23 cellular contexts compared by ENCODE assay signal in the genomic region with DNA sequence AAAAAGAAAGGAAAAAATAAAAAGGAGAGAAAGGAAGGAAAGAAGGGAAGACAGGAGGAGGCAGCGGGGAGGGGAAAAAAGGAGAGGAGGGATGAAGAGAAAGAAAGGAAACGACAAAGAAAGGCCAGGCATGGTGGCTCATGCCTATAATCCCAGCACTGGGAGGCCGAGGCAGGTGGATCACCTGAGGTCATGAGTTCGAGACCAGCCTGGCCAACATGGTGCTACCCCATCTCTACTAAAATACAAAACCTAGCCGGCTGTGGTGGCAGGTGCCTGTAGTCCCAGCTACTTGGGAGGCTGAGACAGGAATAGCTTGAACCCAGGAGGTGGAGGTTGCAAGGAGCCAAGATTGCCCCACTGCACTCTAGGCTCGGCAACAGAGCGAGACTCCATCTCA. TPM values are rescaled to one million over a fixed set of nuclear protein-coding genes. Genes with fewer than 3 reads are reported as not detected.
DNase-seq lines count a peak whose midpoint lies in the region; ATAC-seq and TF ChIP-seq lines count a peak whose summit lies in the region.
"Had no signal": no experiment of that assay in that cellular context is flagged by ENCODE, and none has a peak within 500 bp of the region (broad histone marks: within the 10 kb centered on the region; RNA-seq: fewer than 3 reads in every experiment).

No MANE protein-coding gene starts in this region.

- no peak overlapping the region for H3K9ac ChIP-seq in endodermal cell (ENCODE audit: extremely low read depth, low read length, poor library complexity, severe bottlenecking)
- H3K9ac ChIP-seq: BLaER1 treated with 17β-estradiol and CSF1 and Interleukin-3, amounts not matched to agents 10 nM and 100 nM had no signal

- no peaks in the 10 kb centered on the region for H3K4me1 ChIP-seq in endodermal cell (ENCODE audit: control insufficient read depth, insufficient read depth, low read length)
- H3K4me1 ChIP-seq in upper lobe of right lung: peaks cover 9% of the 10 kb centered on the region

- POLR2A ChIA-PET in CD4-positive, alpha-beta T cell (lab: Charles Lee): no interaction called here

- H3K4me3 Mint-ChIP-seq in CD4-positive, alpha-beta T cell: no peak overlapping the region
- H3K4me3 Mint-ChIP-seq in endodermal cell: no peak overlapping the region
- no peak overlapping the region for H3K4me3 Mint-ChIP-seq in activated naive CD4-positive, alpha-beta T cell treated with anti-CD3 and anti-CD28 coated beads, Interleukin-2, amount 10 ng/mL, durations not matched to agents 7 days and 5 days
- H3K4me3 Mint-ChIP-seq: CD14-positive monocyte; CD4-positive, alpha-beta memory T cell; GM23338; H9 had no signal

- intact Hi-C loops in CD4-positive, alpha-beta T cell (cut with DNase I, micrococcal nuclease): no loop called here
- intact Hi-C loops in upper lobe of right lung (cut with DNase I): no loop called here
- intact Hi-C loops in Right ventricle myocardium inferior (cut with DNase I): no loop called here

- H3K4me1 Mint-ChIP-seq in CD4-positive, alpha-beta T cell (ENCODE audit: low read depth): peaks cover 13% of the 10 kb centered on the region
- H3K4me1 Mint-ChIP-seq in endodermal cell: no peaks in the 10 kb centered on the region
- peaks cover 8% of the 10 kb centered on the region for H3K4me1 Mint-ChIP-seq in activated naive CD4-positive, alpha-beta T cell treated with anti-CD3 and anti-CD28 coated beads, Interleukin-2, amount 10 ng/mL, durations not matched to agents 7 days and 5 days

- H3K27me3 ChIP-seq in CD4-positive, alpha-beta T cell (ENCODE audit: control insufficient read depth, insufficient read depth, low read length): no peaks in the 10 kb centered on the region
- H3K27me3 ChIP-seq in endodermal cell (ENCODE audit: control insufficient read depth, insufficient read depth, low read length, poor library complexity, severe bottlenecking): no peaks in the 10 kb centered on the region
- H3K27me3 ChIP-seq in upper lobe of right lung: no peaks in the 10 kb centered on the region
- H3K27me3 ChIP-seq: BE2C; BLaER1 treated with 17β-estradiol and CSF1 and Interleukin-3, amounts not matched to agents 10 nM and 100 nM had no signal

- no peaks in the 10 kb centered on the region for H3K9me3 ChIP-seq in CD4-positive, alpha-beta T cell (ENCODE audit: control insufficient read depth, low read length)
- H3K9me3 ChIP-seq in endodermal cell (ENCODE audit: control insufficient read depth, low read length) (no peaks in the 10 kb centered on the region), upper lobe of right lung (no peaks in the 10 kb centered on the region)
- H3K9me3 ChIP-seq: A549, BE2C had no signal

- no peak overlapping the region for H3K4me3 ChIP-seq in endodermal cell (ENCODE audit: low read length)
- no peak overlapping the region for H3K4me3 ChIP-seq in upper lobe of right lung
- H3K4me3 ChIP-seq: A549; BLaER1 treated with 17β-estradiol and CSF1 and Interleukin-3, amounts not matched to agents 10 nM and 100 nM; GM23338 had no signal

- H3K36me3 ChIP-seq in endodermal cell (ENCODE audit: control insufficient read depth, insufficient read depth, low read length) (peaks cover 9% of the 10 kb centered on the region), upper lobe of right lung (no peaks in the 10 kb centered on the region)

- no peak for ATAC-seq in CD4-positive, alpha-beta T cell (ENCODE audit: poor library complexity)
- ATAC-seq in upper lobe of right lung (no peak), Right ventricle myocardium inferior (no peak)
- ATAC-seq: A549, GM23338, HCT116 had no signal

- CTCF ChIA-PET in CD4-positive, alpha-beta T cell (lab: Charles Lee): no interaction called here
- CTCF ChIA-PET in activated naive CD4-positive, alpha-beta T cell treated with anti-CD3 and anti-CD28 coated beads, Interleukin-2, amount 10 ng/mL, durations not matched to agents 7 days and 5 days (lab: Charles Lee): interaction anchor here (1.0 kb wide), 1 partner anchor 129 kb away, joined by 4 read pairs; no protein-coding TSS in a partner anchor

- no peak for TF ChIP-seq CTCF in CD4-positive, alpha-beta T cell (IDR thresholded peaks at IDR 0.05)
- no peak for TF ChIP-seq CTCF in endodermal cell (conservative IDR thresholded peaks at IDR 0.05)
- TF ChIP-seq CTCF in upper lobe of right lung (IDR thresholded peaks at IDR 0.05): no peak

- H3K27ac Mint-ChIP-seq in CD4-positive, alpha-beta T cell: peak overlapping the region; percentile 30
- no peak overlapping the region for H3K27ac Mint-ChIP-seq in endodermal cell
- H3K27ac Mint-ChIP-seq in activated naive CD4-positive, alpha-beta T cell treated with anti-CD3 and anti-CD28 coated beads, Interleukin-2, amount 10 ng/mL, durations not matched to agents 7 days and 5 days: no peak overlapping the region

- H3K27me3 Mint-ChIP-seq in CD4-positive, alpha-beta T cell: no peaks in the 10 kb centered on the region
- H3K27me3 Mint-ChIP-seq in endodermal cell (ENCODE audit: insufficient read depth): no peaks in the 10 kb centered on the region
- H3K27me3 Mint-ChIP-seq in activated naive CD4-positive, alpha-beta T cell treated with anti-CD3 and anti-CD28 coated beads, Interleukin-2, amount 10 ng/mL, durations not matched to agents 7 days and 5 days: no peaks in the 10 kb centered on the region
- H3K27me3 Mint-ChIP-seq: CD4-positive, alpha-beta memory T cell had no signal

- H3K27ac ChIP-seq in CD4-positive, alpha-beta T cell (ENCODE audit: low read depth, low read length): no peak overlapping the region
- H3K27ac ChIP-seq in endodermal cell (ENCODE audit: low read depth, low read length): no peak overlapping the region
- H3K27ac ChIP-seq in upper lobe of right lung: no peak overlapping the region
- H3K27ac ChIP-seq: 22Rv1; BLaER1 treated with 17β-estradiol and CSF1 and Interleukin-3, amounts not matched to agents 10 nM and 100 nM had no signal

- H3K9me3 Mint-ChIP-seq in CD4-positive, alpha-beta T cell: no peaks in the 10 kb centered on the region
- H3K9me3 Mint-ChIP-seq in endodermal cell: no peaks in the 10 kb centered on the region
- no peaks in the 10 kb centered on the region for H3K9me3 Mint-ChIP-seq in activated naive CD4-positive, alpha-beta T cell treated with anti-CD3 and anti-CD28 coated beads, Interleukin-2, amount 10 ng/mL, durations not matched to agents 7 days and 5 days
- H3K9me3 Mint-ChIP-seq: CD14-positive monocyte; CD4-positive, alpha-beta memory T cell; GM23338; H9 had no signal

- no peak for DNase-seq in CD4-positive, alpha-beta T cell
- DNase-seq in endodermal cell (peak; percentile 12), mesenteric fat pad (ENCODE audit: low spot score) (peak; percentile 18), upper lobe of right lung (peak; percentile 29), A172 (ENCODE audit: low spot score) (no peak), Right ventricle myocardium inferior (ENCODE audit: missing footprints) (no peak)
- no peak for DNase-seq in activated naive CD4-positive, alpha-beta T cell treated with anti-CD3 and anti-CD28 coated beads, Interleukin-2, amount 10 ng/mL, durations not matched to agents 7 days and 5 days
- DNase-seq: ACHN; AML-193; BE2C; Calu3; CD4-positive, alpha-beta memory T cell; COR-L47; DMS53; DMS79 treated with DMSO at 0.1 percent for 48 hours; GF-D8; H9 had no signal

- peaks cover 16% of the 10 kb centered on the region for H3K36me3 Mint-ChIP-seq in CD4-positive, alpha-beta T cell (ENCODE audit: low read depth)
- H3K36me3 Mint-ChIP-seq in endodermal cell (ENCODE audit: low read depth): peaks cover 23% of the 10 kb centered on the region
- H3K36me3 Mint-ChIP-seq in activated naive CD4-positive, alpha-beta T cell treated with anti-CD3 and anti-CD28 coated beads, Interleukin-2, amount 10 ng/mL, durations not matched to agents 7 days and 5 days: peaks cover 12% of the 10 kb centered on the region

- WGBS in endodermal cell (ENCODE audit: insufficient coverage in 1 of 2, insufficient read length in 1 of 2), 2 experiments: 92 to 96% methylated on average over 4 to 6 of the region's 7 CpGs

RNA-seq across cellular contexts. Expression of gene ATXN2, which starts 18.4 kb away (rescaled TPM):
- 10 to 100 TPM; 21.9 to 23.7 TPM for total RNA-seq in CD4-positive, alpha-beta T cell
- total RNA-seq in endodermal cell (10 to 100 TPM; 85.7 to 87.3 TPM), mesenteric fat pad (82.1 TPM), upper lobe of right lung (66.6 TPM), Right ventricle myocardium inferior (48.4 TPM)
- polyA plus RNA-seq in endodermal cell (2013, experiment 1 of 2): 66.0 TPM
- 60.3 TPM for polyA plus RNA-seq in endodermal cell (2013, experiment 2 of 2)
- 11.1 and 25.6 TPM in 2 replicates for total RNA-seq in A172 (2014; rRNA removed; shearing (Covaris generic))

Comparison
In these comparisons a context has a peak if more than half of its experiments do, and no peak if none do; other contexts are left out.
1. DNase-seq: peak in endodermal cell (single experiment), mesenteric fat pad (single experiment) and upper lobe of right lung (single experiment); none in CD4-positive, alpha-beta T cell (0 of 10), activated naive CD4-positive, alpha-beta T cell treated with anti-CD3 and anti-CD28 coated beads, Interleukin-2, amount 10 ng/mL, durations not matched to agents 7 days and 5 days (single experiment), A172 (single experiment) and Right ventricle myocardium inferior (single experiment).